ENCODE assay signal across 8 cellular contexts in the genomic region with DNA sequence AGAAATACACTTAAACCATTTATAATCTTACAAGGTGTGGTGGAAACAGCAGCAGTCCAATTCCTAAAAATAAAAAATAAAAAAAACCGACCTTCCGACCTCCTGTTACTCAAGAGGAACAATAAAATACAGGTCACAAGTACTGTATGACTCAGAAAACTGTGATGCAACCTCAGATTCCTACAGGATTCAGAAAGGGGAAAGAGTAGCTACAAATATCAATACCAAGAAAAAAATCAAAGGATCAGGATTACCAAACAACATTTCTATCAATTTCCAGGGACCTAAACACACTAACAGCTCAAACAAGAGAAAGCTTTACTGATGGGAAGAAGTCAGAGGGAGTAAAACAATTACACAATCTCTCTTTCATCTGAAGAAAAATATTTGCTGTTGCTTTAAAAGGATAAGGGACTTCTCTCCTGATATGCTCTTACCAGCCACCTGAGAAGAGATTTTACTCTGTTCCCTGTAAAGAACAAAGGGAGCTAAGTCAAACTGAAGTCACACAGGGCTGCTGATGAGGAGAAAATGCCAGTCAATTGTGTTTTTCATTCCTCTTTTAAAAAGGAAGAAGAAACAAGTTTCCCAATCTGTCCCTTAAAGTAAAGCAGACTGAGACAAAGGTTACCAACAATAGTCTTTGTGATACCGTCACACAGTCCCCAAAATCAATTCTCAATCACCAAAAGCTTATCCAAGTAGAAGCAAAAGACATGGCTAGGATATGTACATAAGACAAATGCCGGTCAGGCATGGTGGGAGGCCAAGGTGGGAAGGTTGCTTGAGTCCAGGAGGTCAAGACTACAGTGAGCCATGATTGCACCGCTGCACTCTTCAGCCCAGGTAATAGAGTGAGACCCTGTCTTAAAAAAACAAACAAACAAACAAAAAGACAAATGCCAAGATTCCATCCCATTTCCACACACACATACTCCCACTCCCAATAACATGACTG. TPM values are rescaled to one million over a fixed set of nuclear protein-coding genes. Genes with fewer than 3 reads are reported as not detected.
A peak's percentile ranks its signal among the peaks of the same experiment; 100 is the strongest.
DNase-seq lines count a peak whose midpoint lies in the region; ATAC-seq and TF ChIP-seq lines count a peak whose summit lies in the region.

No MANE protein-coding gene starts in this region.

- ATAC-seq in HG03097 (IDR thresholded peaks at IDR 0.05; ENCODE audit: low FRiP score, unreplicated experiment), result no peak

- no peak for TF ChIP-seq POLR2A in prostate gland (IDR thresholded peaks at IDR 0.05)

- no peak for TF ChIP-seq CTCF in fibroblast of pulmonary artery (IDR thresholded peaks at IDR 0.05; ENCODE audit: low read length, missing control alignments)
- TF ChIP-seq CTCF in prostate gland (IDR thresholded peaks at IDR 0.05), result no peak

- no peaks in the 10 kb centered on the region for H3K27me3 ChIP-seq in prostate gland (replicated peaks; ENCODE audit: insufficient read depth)

- H3K4me3 ChIP-seq in SK-N-MC, result no peak overlapping the region
- no peak overlapping the region for H3K4me3 ChIP-seq in fibroblast of pulmonary artery (replicated peaks; ENCODE audit: low read depth, low read length)
- H3K4me3 ChIP-seq in prostate gland, result no peak overlapping the region

- peak overlapping the region; percentile 64 for H3K27ac ChIP-seq in SK-N-MC
- H3K27ac ChIP-seq in prostate gland, result peak overlapping the region; percentile 66 to 79

- intact Hi-C loops in prostate gland (cut with DNase I), result no loop called here

- H3K4me1 ChIP-seq in prostate gland (replicated peaks), result no peaks in the 10 kb centered on the region

- whole genome bisulfite sequencing in prostate gland, result 35% methylated on average over 5 of the region's 5 CpGs

- H3K9me3 ChIP-seq in SK-N-MC (ENCODE audit: low read depth, low read length) (no peaks in the 10 kb centered on the region), prostate gland (no peaks in the 10 kb centered on the region)

- H3K36me3 ChIP-seq in SK-N-MC (ENCODE audit: insufficient read depth, low read length) (no peaks in the 10 kb centered on the region), prostate gland (no peaks in the 10 kb centered on the region)

- DNase-seq in SIG-M5 treated with dmso at 0.1 percent for 504 hours (lab: John Stamatoyannopoulos, UW; ENCODE audit: unreplicated experiment) (peak; percentile 64), SIG-M5 (lab: John Stamatoyannopoulos, UW) (no peak), SK-N-MC (ENCODE audit: low read depth, low spot score) (no peak), fibroblast of pulmonary artery (ENCODE audit: low read depth) (peak; percentile 86), prostate gland (ENCODE audit: low spot score) (peak; percentile 56), NCI-H2029 (lab: John Stamatoyannopoulos, UW) (no peak), NCI-H446 (lab: John Stamatoyannopoulos, UW) (no peak)

- no peak overlapping the region for H3K9ac ChIP-seq in SK-N-MC (ENCODE audit: insufficient read length)

RNA-seq across cellular contexts. Expression of gene AMBRA1, which starts 39.3 kb away (rescaled TPM):
- total RNA-seq in prostate gland, result 10 to 100 TPM; 56.2 to 60.7 TPM

Comparison
In these comparisons a context has a peak if more than half of its experiments do, and no peak if none do; other contexts are left out.
1. DNase-seq: peak in SIG-M5 treated with dmso at 0.1 percent for 504 hours (single experiment), fibroblast of pulmonary artery (single experiment) and prostate gland (single experiment); none in SIG-M5 (single experiment), SK-N-MC (single experiment), NCI-H2029 (single experiment) and NCI-H446 (0 of 2).